In the genomic region with DNA sequence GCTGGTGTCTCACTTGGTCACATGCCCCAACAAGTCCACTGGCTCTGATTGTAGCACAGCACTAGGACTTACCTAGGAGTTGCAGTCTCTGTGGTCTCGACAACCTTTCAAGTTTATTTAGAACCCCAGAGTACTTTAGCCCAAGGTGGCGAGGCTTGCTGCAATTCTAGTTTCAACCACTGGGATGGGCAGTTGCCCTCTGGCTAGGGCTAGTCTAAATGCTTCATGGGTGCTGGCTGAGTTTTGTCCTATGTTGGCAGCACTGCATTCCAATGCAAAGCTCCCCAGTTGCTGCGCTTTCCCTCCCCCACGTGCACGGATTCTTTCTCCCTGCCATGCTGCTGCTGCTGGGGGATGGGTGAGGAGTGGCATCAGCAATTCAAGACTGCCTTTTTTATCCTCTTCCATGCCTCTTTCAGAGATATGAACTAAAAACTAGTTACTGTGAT, we compare ENCODE assay signal across 9 cellular contexts.
A peak's percentile ranks its signal among the peaks of the same experiment; 100 is the strongest.
DNase-seq lines count a peak whose midpoint lies in the region; ATAC-seq, FAIRE-seq and TF ChIP-seq lines count a peak whose summit lies in the region.
"Had no signal": no experiment of that assay in that cellular context is flagged by ENCODE, and none has a peak within 500 bp of the region (broad histone marks: within the 10 kb centered on the region; RNA-seq: fewer than 3 reads in every experiment).

No MANE protein-coding gene starts in this region.

- peak; percentile 85 for FAIRE-seq in urothelium cell line (lab: Jason Lieb, UNC)

- H3K9me3 Mint-ChIP-seq in glutamatergic neuron (ENCODE audit: unreplicated experiment), result no peaks in the 10 kb centered on the region
- H3K9me3 Mint-ChIP-seq: activated T-cell treated with anti-CD3 and anti-CD28 coated beads, Interleukin-2, amount 50 U/mL, for 4 hours had no signal

- no peaks in the 10 kb centered on the region for H3K36me3 Mint-ChIP-seq in glutamatergic neuron (ENCODE audit: unreplicated experiment)

- no peak overlapping the region for H3K4me3 Mint-ChIP-seq in glutamatergic neuron (ENCODE audit: unreplicated experiment)
- H3K4me3 Mint-ChIP-seq: activated T-cell treated with anti-CD3 and anti-CD28 coated beads, Interleukin-2, amount 50 U/mL, for 4 hours had no signal

- no peak overlapping the region for H3K27ac Mint-ChIP-seq in glutamatergic neuron (ENCODE audit: unreplicated experiment)

- peak; percentile 64 for TF ChIP-seq CTCF in glutamatergic neuron (IDR thresholded peaks at IDR 0.05; ENCODE audit: partially characterized antibody, unreplicated experiment)

- no peaks in the 10 kb centered on the region for H3K27me3 Mint-ChIP-seq in glutamatergic neuron (ENCODE audit: unreplicated experiment)

- ATAC-seq in HG02840 (IDR thresholded peaks at IDR 0.05; ENCODE audit: low FRiP score, unreplicated experiment) (no peak), HG03025 (IDR thresholded peaks at IDR 0.05; ENCODE audit: low FRiP score, unreplicated experiment) (no peak)

- peak; percentile 32 for DNase-seq in stimulated activated CD4-positive, alpha-beta T cell treated with anti-CD3 and anti-CD28 coated beads, Interleukin-15, amount 100 ng/mL, for 24 hours
- DNase-seq in stimulated activated CD4-positive, alpha-beta T cell treated with anti-CD3 and anti-CD28 coated beads, Interleukin-4, amount 100 ng/mL, for 1 hour, result no peak
- DNase-seq in RPMI7951 (ENCODE audit: low read depth) (peak; percentile 26), glutamatergic neuron (peak; percentile 41), urothelium cell line (ENCODE audit: low spot score) (peak; percentile 62), dedifferentiated amniotic fluid mesenchymal stem cell (ENCODE audit: extremely low spot score) (no peak)
- DNase-seq: activated T-cell treated with anti-CD3 and anti-CD28 coated beads, Interleukin-2, amount 50 U/mL, for 4 hours had no signal

- no peaks in the 10 kb centered on the region for H3K4me1 Mint-ChIP-seq in glutamatergic neuron (ENCODE audit: low read depth, unreplicated experiment)

Comparison
In these comparisons a context has a peak if more than half of its experiments do, and no peak if none do; other contexts are left out.
1. DNase-seq: peak in stimulated activated CD4-positive, alpha-beta T cell treated with anti-CD3 and anti-CD28 coated beads, Interleukin-15, amount 100 ng/mL, for 24 hours (single experiment), RPMI7951 (single experiment), glutamatergic neuron (single experiment) and urothelium cell line (single experiment); none in stimulated activated CD4-positive, alpha-beta T cell treated with anti-CD3 and anti-CD28 coated beads, Interleukin-4, amount 100 ng/mL, for 1 hour (single experiment) and dedifferentiated amniotic fluid mesenchymal stem cell (single experiment).